24 cellular contexts compared by ENCODE assay signal in genomic region chr16:85141491-85142128, GRCh38. TPM values are rescaled to one million over a fixed set of nuclear protein-coding genes. Genes with fewer than 3 reads are reported as not detected.
DNase-seq lines count a peak whose midpoint lies in the region; ATAC-seq, FAIRE-seq and TF ChIP-seq lines count a peak whose summit lies in the region.
"Had no signal": no experiment of that assay in that cellular context is flagged by ENCODE, and none has a peak within 500 bp of the region (broad histone marks: within the 10 kb centered on the region; RNA-seq: fewer than 3 reads in every experiment).

No MANE protein-coding gene starts in this region.

- CTCF ChIA-PET in K562 (lab: Yijun Ruan, JAX; ENCODE audit: low intra/inter-chr PET ratio): no interaction called here

- H3K4me1 ChIP-seq in left ventricle myocardium inferior: peaks cover 70% of the 10 kb centered on the region
- H3K4me1 ChIP-seq in heart left ventricle: peaks cover 0 to 73% (median 46%) of the 10 kb centered on the region in 12 donors
- H3K4me1 ChIP-seq in K562 (replicated peaks in 1 of 2; ENCODE audit: control insufficient read depth in 2 of 2, insufficient read depth in 2 of 2, low read length in 2 of 2): peaks cover 7 to 46% of the 10 kb centered on the region in 2 experiments
- H3K4me1 ChIP-seq in tibial artery: peaks cover 4 to 29% (median 14%) of the 10 kb centered on the region in 4 donors

- H3K4me3 ChIP-seq in left ventricle myocardium inferior (no peak overlapping the region), heart left ventricle (no peak overlapping the region), K562 (no peak overlapping the region), tibial artery (no peak overlapping the region)
- H3K4me3 ChIP-seq: Peyer's patch, SK-N-MC had no signal

- TF ChIP-seq EP300 in K562 (IDR thresholded peaks at IDR 0.05; ENCODE audit: low read length): no peak

- H3K27ac Mint-ChIP-seq in nephron: peak overlapping the region; percentile 47 to 91 (median 89)
- H3K27ac Mint-ChIP-seq: CD4-positive, CD25-positive, alpha-beta regulatory T cell had no signal

- in situ Hi-C loops in K562 (cut with MboI): no loop called here

- peak overlapping the region in 1 of 3 experiments; percentile 31 for H3K4me3 Mint-ChIP-seq in nephron
- H3K4me3 Mint-ChIP-seq: CD4-positive, CD25-positive, alpha-beta regulatory T cell had no signal

- POLR2A ChIA-PET in K562 (lab: Yijun Ruan, JAX): interaction anchor here (0.7 to 0.9 kb wide), 2 partner anchors 9 to 12 kb away, joined by 3 read pairs; no protein-coding TSS in a partner anchor

- peaks cover 59% of the 10 kb centered on the region for H3K4me1 Mint-ChIP-seq in nephron

- H3K36me3 Mint-ChIP-seq in nephron (ENCODE audit: low read depth): no peaks in the 10 kb centered on the region
- H3K36me3 Mint-ChIP-seq: CD4-positive, CD25-positive, alpha-beta regulatory T cell had no signal

- H3K36me3 ChIP-seq in left ventricle myocardium inferior (no peaks in the 10 kb centered on the region), heart left ventricle (no peaks in the 10 kb centered on the region), K562 (ENCODE audit: control insufficient read depth, insufficient read depth, low read length) (no peaks in the 10 kb centered on the region), tibial artery (no peaks in the 10 kb centered on the region)
- H3K36me3 ChIP-seq: BE2C, Peyer's patch had no signal

- FAIRE-seq in K562 (lab: Jason Lieb, UNC): peak; percentile 82

- ATAC-seq in heart left ventricle: no peak
- peak; percentile 88 for ATAC-seq in K562

- H3K9me1 ChIP-seq in K562 (ENCODE audit: control insufficient read depth, insufficient read depth, low read length): no peaks in the 10 kb centered on the region

- no TSS peak for BruUV-seq in K562 (replicated peaks; lab: Mats Ljungman, UMichigan)

- no peak for DNase-seq in left ventricle myocardium inferior
- DNase-seq in heart left ventricle: no peak
- DNase-seq in K562 (ENCODE audit: extremely low read depth in 1 of 4, low spot score in 3 of 4): peak; percentile 74 to 78 (median 75)
- peak; percentile 34 to 67 for DNase-seq in tibial artery
- DNase-seq in NCI-H345 (lab: John Stamatoyannopoulos, UW): no peak
- DNase-seq in NCI-H510A (lab: John Stamatoyannopoulos, UW): no peak
- DNase-seq in activated effector memory CD4-positive, alpha-beta T cell treated with Interleukin-2 at 50 U/mL for 16 hours: no peak
- DNase-seq: BE2C; CD4-positive, CD25-positive, alpha-beta regulatory T cell; COR-L47; DMS 273 treated with DMSO at 0.1 percent for 48 hours; GDM1; NCI-H1436 treated with DMSO at 0.1 percent for 48 hours; NCI-H2029; NCI-H2171 treated with DMSO at 0.1 percent for 48 hours; NCI-H748 treated with DMSO at 0.1 percent for 48 hours; NK-92 treated with Interleukin-12 subunit alpha and Interleukin-12 subunit beta, amount 100 ng/mL, for 24 hours; Peyer's patch had no signal

- H3K27ac ChIP-seq in left ventricle myocardium inferior (replicated peaks) (peak overlapping the region; percentile 30), heart left ventricle (peak overlapping the region in 3 of 12 donors; percentile 11 to 37 (median 31)), K562 (ENCODE audit: extremely low read depth, low read depth, low read length) (no peak overlapping the region), tibial artery (no peak overlapping the region)
- H3K27ac ChIP-seq: KMS-11, Peyer's patch, SK-N-MC had no signal

- no peaks in the 10 kb centered on the region for H3K9me3 Mint-ChIP-seq in nephron
- H3K9me3 Mint-ChIP-seq: CD4-positive, CD25-positive, alpha-beta regulatory T cell had no signal

- H3K27me3 ChIP-seq in left ventricle myocardium inferior (ENCODE audit: low read depth) (no peaks in the 10 kb centered on the region), heart left ventricle (no peaks in the 10 kb centered on the region), K562 (ENCODE audit: control insufficient read depth in 2 of 2, insufficient read depth in 2 of 2, low read length in 2 of 2) (peaks cover 27 to 81% of the 10 kb centered on the region in 2 experiments), tibial artery (no peaks in the 10 kb centered on the region)
- H3K27me3 ChIP-seq: BE2C, Peyer's patch had no signal

- intact Hi-C loops in left ventricle myocardium inferior (cut with micrococcal nuclease): no loop called here
- intact Hi-C loops in heart left ventricle (cut with DNase I): no loop called here
- intact Hi-C loops in K562 (cut with micrococcal nuclease): no loop called here
- intact Hi-C loops in tibial artery (cut with DNase I; ENCODE audit: low total_unique reads): no loop called here

- H3K27me3 Mint-ChIP-seq in nephron (ENCODE audit: low read depth): peaks cover 18% of the 10 kb centered on the region

- peaks cover 28% of the 10 kb centered on the region; the same call in 1 of the 2 replicates for H4K20me1 ChIP-seq in K562 (replicated peaks; ENCODE audit: control insufficient read depth, insufficient read depth, low read length)

- no peak for TF ChIP-seq RAD21 in K562 (CRISPR knock-in tag; conservative IDR thresholded peaks at IDR 0.05 in 1 of 2, IDR thresholded peaks at IDR 0.05 in 1 of 2)

- WGBS in heart left ventricle, 4 donors: 73 to 84% (median 77%) methylated on average over 16 to 17 of the region's 17 CpGs
- WGBS in K562 (ENCODE audit: insufficient coverage, low coverage, missing lambda C conversion rate): 25% methylated on average over 17 of the region's 17 CpGs

- TF ChIP-seq CTCF in left ventricle myocardium inferior (IDR thresholded peaks at IDR 0.05; ENCODE audit: borderline replicate concordance) (no peak), heart left ventricle (IDR thresholded peaks at IDR 0.05) (no peak), K562 (IDR thresholded peaks at IDR 0.05 in 2 of 3, conservative IDR thresholded peaks at IDR 0.05 in 1 of 3; ENCODE audit: insufficient read depth in 2 of 3, low read depth in 1 of 3, low read length in 3 of 3) (no peak), nephron (IDR thresholded peaks at IDR 0.05; ENCODE audit: unreplicated experiment in 3 of 3) (no peak), tibial artery (IDR thresholded peaks at IDR 0.05) (no peak)

- H3K9me3 ChIP-seq in left ventricle myocardium inferior (replicated peaks) (peaks cover 4% of the 10 kb centered on the region), heart left ventricle (peaks cover 0 to 3% (median 0%) of the 10 kb centered on the region in 12 donors), K562 (replicated peaks; ENCODE audit: control insufficient read depth, insufficient read depth, low read depth, low read length) (no peaks in the 10 kb centered on the region), tibial artery (no peaks in the 10 kb centered on the region)
- H3K9me3 ChIP-seq: BE2C, Peyer's patch had no signal

- no peak overlapping the region for H3K4me2 ChIP-seq in K562 (ENCODE audit: insufficient read depth, low read length)
- H3K4me2 ChIP-seq: KMS-11 had no signal

- TF ChIP-seq POLR2A in heart left ventricle (IDR thresholded peaks at IDR 0.05) (no peak), K562 (conservative IDR thresholded peaks at IDR 0.05) (no peak)

- H3K79me2 ChIP-seq in K562 (ENCODE audit: control insufficient read depth, insufficient read depth, low read length): no peaks in the 10 kb centered on the region

- H3K9ac ChIP-seq in K562 (ENCODE audit: insufficient read depth in 1 of 2, low read depth in 2 of 2, low read length in 2 of 2): peak overlapping the region in 1 of 2 experiments; percentile 6; a peak in 1 of 4 replicates
- H3K9ac ChIP-seq: KMS-11 had no signal

- no peak overlapping the region for H2AFZ ChIP-seq in K562 (ENCODE audit: low read depth, low read length)

TF ChIP-seq in K562, 482 proteins besides CTCF, POLR2A, EP300 and RAD21 (continues in another document):
- TF ChIP-seq HCFC1 (IDR thresholded peaks at IDR 0.05; ENCODE audit: low read depth, low read length) (peak; percentile 28; the same call in 1 of the 2 replicates), KLF13 (tag; IDR thresholded peaks at IDR 0.05; ENCODE audit: borderline replicate concordance, low read depth) (no peak), CTBP1 (IDR thresholded peaks at IDR 0.05; ENCODE audit: borderline replicate concordance) (peak; percentile 52; the same call in 1 of the 2 replicates), ZFP36 (IDR thresholded peaks at IDR 0.05; ENCODE audit: low read depth, low read length, partially characterized antibody) (peak; percentile 2), NRF1 (conservative IDR thresholded peaks at IDR 0.05 in 1 of 2, IDR thresholded peaks at IDR 0.05 in 1 of 2) (0 out of 4 replicates have a peak, but pooled peaks of 1 of the 2 experiments have one; percentile 15)

RNA-seq across cellular contexts. Expression of gene CIBAR2, which starts 29.3 kb away (rescaled TPM):
- not detected for total RNA-seq in left ventricle myocardium inferior
- not detected for total RNA-seq in heart left ventricle
- polyA plus RNA-seq in heart left ventricle: not detected
- not detected in 2 replicates for total RNA-seq in K562 (2011; cell fraction: chromatin; rRNA removed; ENCODE audit: low replicate concordance)
- not detected in 2 replicates for total RNA-seq in K562 (2011; cell fraction: nucleolus; rRNA removed)
- not detected in 2 replicates for total RNA-seq in K562 (2011; cell fraction: nucleoplasm; rRNA removed)
- not detected in 2 replicates for total RNA-seq in K562 (2014; rRNA removed)
- total RNA-seq in K562 (2014; rRNA removed; fragmentation: Illumina TruSeq; extraction: Trizol): not detected in 2 replicates
- not detected in 2 replicates for total RNA-seq in K562 (2015; rRNA removed; fragmentation: Illumina TruSeq; extraction: Trizol)
- total RNA-seq in K562 (2021): not detected in 2 replicates
- not detected in 2 replicates for polyA plus RNA-seq in K562 (2011; rRNA removed)
- not detected in 2 replicates for polyA plus RNA-seq in K562 (2011; cell fraction: cytosol; rRNA removed)
- polyA plus RNA-seq in K562 (2011; cell fraction: nucleus; rRNA removed): not detected in 2 replicates
- polyA plus RNA-seq in K562 (2012): not detected in 2 replicates
- polyA plus RNA-seq in K562 (2014; fragmentation: Illumina TruSeq; extraction: Trizol): not detected in 2 replicates
- polyA plus RNA-seq in K562 (2014; fragmentation: Nextera tagmentation; extraction: Ambion mirVana): not detected
- polyA plus RNA-seq in K562 (2014; rRNA removed): not detected in 2 replicates
- polyA minus RNA-seq in K562 (2011; rRNA and poly(A)+ RNA removed): not detected in 2 replicates
- polyA minus RNA-seq in K562 (2011; cell fraction: cytosol; rRNA and poly(A)+ RNA removed): not detected in 2 replicates
- polyA minus RNA-seq in K562 (2011; cell fraction: nucleus; rRNA and poly(A)+ RNA removed): not detected in 2 replicates
- total RNA-seq: A172; CD4-positive, CD25-positive, alpha-beta regulatory T cell; M059J; NCI-H460; Peyer's patch had no signal
- polyA plus RNA-seq: CD4-positive, CD25-positive, alpha-beta regulatory T cell had no signal

Comparison
In these comparisons a context has a peak if more than half of its experiments do, and no peak if none do; other contexts are left out.
1. DNase-seq: peak in K562 (4 of 4) and tibial artery (2 of 2); none in left ventricle myocardium inferior (single experiment), heart left ventricle (0 of 5), NCI-H345 (single experiment), NCI-H510A (single experiment) and activated effector memory CD4-positive, alpha-beta T cell treated with Interleukin-2 at 50 U/mL for 16 hours (single experiment).